Comparison of ENCODE assay signal across 8 cellular contexts in genomic region chr13:113951246-113951999, GRCh38. TPM values are rescaled to one million over a fixed set of nuclear protein-coding genes. Genes with fewer than 3 reads are reported as not detected.
DNase-seq lines count a peak whose midpoint lies in the region; ATAC-seq and TF ChIP-seq lines count a peak whose summit lies in the region.

No MANE protein-coding gene starts in this region.

- TF ChIP-seq POLR2A in lower leg skin (IDR thresholded peaks at IDR 0.05) = no peak

- H3K4me3 ChIP-seq in lower leg skin (ENCODE audit: low read depth, poor library complexity, severe bottlenecking) = no peak overlapping the region

- H3K4me3 Mint-ChIP-seq in activated B cell treated with CpG ODN at 0.5 μM for 24 hours = peak overlapping the region; percentile 32

- peaks cover 9% of the 10 kb centered on the region for H3K36me3 Mint-ChIP-seq in activated B cell treated with CpG ODN at 0.5 μM for 24 hours (ENCODE audit: low read depth)

- peak; percentile 58 for DNase-seq in CMK (ENCODE audit: low read depth)
- DNase-seq in LoVo (ENCODE audit: low spot score) = peak; percentile 62
- DNase-seq in activated B cell treated with CpG ODN at 0.5 μM for 24 hours = peak; percentile 60
- DNase-seq in dermis microvascular lymphatic vessel endothelial cell (ENCODE audit: low read depth in 2 of 2) = peak; percentile 47 to 72
- peak; percentile 78 to 97 for DNase-seq in lower leg skin (ENCODE audit: low spot score in 2 of 2)
- peak in 2 of 3 experiments; percentile 14 to 18 for DNase-seq in stimulated activated CD4-positive, alpha-beta T cell treated with anti-CD3 and anti-CD28 coated beads, TNF-alpha, amount 100 ng/mL, for 4 hours (ENCODE audit: low read depth in 3 of 3)

- no peaks in the 10 kb centered on the region for H3K9me3 Mint-ChIP-seq in activated B cell treated with CpG ODN at 0.5 μM for 24 hours

- 33 to 56% methylated on average over 26 to 37 of the region's 42 CpGs for WGBS in lower leg skin, 2 donors

- H3K27ac Mint-ChIP-seq in activated B cell treated with CpG ODN at 0.5 μM for 24 hours = no peak overlapping the region

- peak; percentile 85 for ATAC-seq in GM21360 (IDR thresholded peaks at IDR 0.05; ENCODE audit: unreplicated experiment)
- ATAC-seq in activated B cell treated with CpG ODN at 0.5 μM for 24 hours (ENCODE audit: low read depth) = peak; percentile 95
- ATAC-seq in GM18907 (IDR thresholded peaks at IDR 0.05; ENCODE audit: unreplicated experiment) = no peak

- intact Hi-C loops in activated B cell treated with CpG ODN at 0.5 μM for 24 hours (cut with micrococcal nuclease) (loop anchor here (1.0 to 2.0 kb wide), 3 partner anchors 159 to 283 kb away; partner anchors contain the start of gene CDC16), lower leg skin (cut with DNase I; ENCODE audit: low total_unique reads) (loop anchor here (2.0 kb wide), 1 partner anchor 275 kb away; no protein-coding TSS in a partner anchor)

- POLR2A ChIA-PET in activated B cell treated with CpG ODN at 0.5 μM for 24 hours (lab: Charles Lee) = no interaction called here

- TF ChIP-seq CTCF in activated B cell treated with CpG ODN at 0.5 μM for 24 hours (IDR thresholded peaks at IDR 0.05) (peak; percentile 41), lower leg skin (IDR thresholded peaks at IDR 0.05) (peak in 1 of 3 donors; percentile 74)

- H3K4me1 Mint-ChIP-seq in activated B cell treated with CpG ODN at 0.5 μM for 24 hours = peaks cover 17% of the 10 kb centered on the region

- CTCF ChIA-PET in activated B cell treated with CpG ODN at 0.5 μM for 24 hours (lab: Charles Lee) = interaction anchor here (1.5 kb wide), 1 partner anchor 275 kb away, joined by 6 read pairs; no protein-coding TSS in a partner anchor

- no peaks in the 10 kb centered on the region for H3K27me3 Mint-ChIP-seq in activated B cell treated with CpG ODN at 0.5 μM for 24 hours

RNA-seq across cellular contexts. Expression of gene C13orf46, which starts 22.5 kb away (rescaled TPM):
- total RNA-seq in activated B cell treated with CpG ODN at 0.5 μM for 24 hours = 0.46 and 0.69 TPM in 2 replicates
- total RNA-seq in dermis microvascular lymphatic vessel endothelial cell = 0.13 TPM in 2 replicates
- total RNA-seq in lower leg skin = 1 to 10 TPM in 1 of 4 donors, under 1 TPM in 2, not detected in 1; 0.13 to 1.4 (median 0.13) TPM

Comparison
In these comparisons a context has a peak if more than half of its experiments do, and no peak if none do; other contexts are left out.
1. DNase-seq: peak in every context shown above with its lines; median percentile 88 in lower leg skin; 62 in LoVo; 60 in activated B cell treated with CpG ODN at 0.5 μM for 24 hours; 60 in dermis microvascular lymphatic vessel endothelial cell; 58 in CMK; 16 in stimulated activated CD4-positive, alpha-beta T cell treated with anti-CD3 and anti-CD28 coated beads, TNF-alpha, amount 100 ng/mL, for 4 hours.